In genomic region chr1:224393331-224393730, GRCh38 we compare ENCODE assay signal across 28 cellular contexts.
"Had no signal": no experiment of that assay in that cellular context is flagged by ENCODE, and none has a peak within 500 bp of the region (broad histone marks: within the 10 kb centered on the region; RNA-seq: fewer than 3 reads in every experiment).

No MANE protein-coding gene starts in this region.

- DNase-seq: activated CD4-positive, alpha-beta T cell treated with anti-CD3 and anti-CD28 coated beads for 48 hours; activated CD4-positive, alpha-beta T cell treated with anti-CD3 and anti-CD28 coated beads, Interleukin-2, amount 50 U/mL, for 48 hours; activated CD8-positive, alpha-beta memory T cell treated with anti-CD3 and anti-CD28 coated beads, Interleukin-2, amount 50 U/mL, for 48 hours; activated effector memory CD4-positive, alpha-beta T cell treated with anti-CD3 and anti-CD28 coated beads, Interleukin-2, amount 50 U/mL, for 16 hours; activated naive CD4-positive, alpha-beta T cell treated with anti-CD3 and anti-CD28 coated beads, Interleukin-2, amount 10 ng/mL, durations not matched to agents 7 days and 5 days; adrenal gland; aorta; body of pancreas; cortex of kidney; effector memory CD8-positive, alpha-beta T cell; kidney; left colon; naive B cell; nephron progenitor cell; psoas muscle; sigmoid colon; small intestine; stimulated activated CD4-positive, alpha-beta T cell treated with anti-CD3 and anti-CD28 coated beads, Interleukin-4, amount 100 ng/mL, for 24 hours; tibial artery; upper lobe of right lung; WERI-Rb-1 had no signal

- H3K4me1 ChIP-seq: gastroesophageal sphincter, psoas muscle, sigmoid colon, suprapubic skin, tibial artery, upper lobe of right lung had no signal

- H3K27ac ChIP-seq: adrenal gland, body of pancreas, gastroesophageal sphincter, hepatocyte, parathyroid adenoma, psoas muscle, sigmoid colon, suprapubic skin, tibial artery, upper lobe of right lung, WERI-Rb-1 had no signal

- ATAC-seq: activated CD4-positive, CD25-positive, alpha-beta regulatory T cell treated with anti-CD3 and anti-CD28 coated beads, Interleukin-2, amount 50 U/mL, for 24 hours; body of pancreas; effector memory CD8-positive, alpha-beta T cell; gastroesophageal sphincter; left colon; psoas muscle; upper lobe of right lung had no signal

- H3K9me3 Mint-ChIP-seq: activated naive CD4-positive, alpha-beta T cell treated with anti-CD3 and anti-CD28 coated beads, Interleukin-2, amount 10 ng/mL, durations not matched to agents 7 days and 5 days; effector memory CD8-positive, alpha-beta T cell; mesothelial cell of epicardium; naive B cell; nephron progenitor cell; stimulated activated effector memory CD8-positive, alpha-beta T cell treated with anti-CD3 and anti-CD28 coated beads, Interleukin-12 subunit alpha, Interleukin-12 subunit beta, amount 100 ng/mL, for 72 hours had no signal

- H3K4me3 ChIP-seq: adrenal gland, body of pancreas, gastroesophageal sphincter, hepatocyte, psoas muscle, sigmoid colon, suprapubic skin, tibial artery, upper lobe of right lung had no signal

- H2AFZ ChIP-seq: hepatocyte, parathyroid adenoma had no signal

- H3K4me1 Mint-ChIP-seq: naive B cell, nephron progenitor cell had no signal

- H3K27me3 ChIP-seq: adrenal gland, body of pancreas, gastroesophageal sphincter, hepatocyte, sigmoid colon, suprapubic skin, tibial artery, upper lobe of right lung had no signal

- H3K27me3 Mint-ChIP-seq: activated naive CD4-positive, alpha-beta T cell treated with anti-CD3 and anti-CD28 coated beads, Interleukin-2, amount 10 ng/mL, durations not matched to agents 7 days and 5 days; effector memory CD8-positive, alpha-beta T cell; naive B cell had no signal

- H3K27ac Mint-ChIP-seq: activated naive CD4-positive, alpha-beta T cell treated with anti-CD3 and anti-CD28 coated beads, Interleukin-2, amount 10 ng/mL, durations not matched to agents 7 days and 5 days; nephron progenitor cell; stimulated activated effector memory CD8-positive, alpha-beta T cell treated with anti-CD3 and anti-CD28 coated beads, Interleukin-12 subunit alpha, Interleukin-12 subunit beta, amount 100 ng/mL, for 72 hours had no signal

- H3K79me2 ChIP-seq: parathyroid adenoma had no signal

- H3K4me3 Mint-ChIP-seq: activated naive CD4-positive, alpha-beta T cell treated with anti-CD3 and anti-CD28 coated beads, Interleukin-2, amount 10 ng/mL, durations not matched to agents 7 days and 5 days; effector memory CD8-positive, alpha-beta T cell; mesothelial cell of epicardium; naive B cell; nephron progenitor cell; stimulated activated effector memory CD8-positive, alpha-beta T cell treated with anti-CD3 and anti-CD28 coated beads, Interleukin-12 subunit alpha, Interleukin-12 subunit beta, amount 100 ng/mL, for 72 hours had no signal
